ENCODE assay signal across 20 cellular contexts in the genomic region with DNA sequence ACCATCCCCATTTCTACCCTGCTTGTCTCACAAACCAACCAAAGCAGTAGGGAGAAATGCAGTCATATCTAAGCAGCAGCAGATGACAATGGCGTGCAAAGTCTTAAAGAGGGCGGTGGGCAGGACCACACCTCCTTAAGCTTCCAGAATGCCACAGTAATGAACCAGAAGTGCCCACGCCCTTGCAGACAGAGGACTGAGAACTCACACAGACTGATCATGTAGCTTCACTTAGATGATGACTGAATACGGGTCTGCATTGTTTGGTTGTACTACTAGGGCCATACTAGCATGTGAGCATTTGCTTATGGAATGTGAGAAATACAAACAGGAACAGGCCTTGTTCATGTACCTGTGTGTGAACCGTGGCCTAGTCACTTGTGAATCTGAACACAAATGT.
"Had no signal": no experiment of that assay in that cellular context is flagged by ENCODE, and none has a peak within 500 bp of the region (broad histone marks: within the 10 kb centered on the region; RNA-seq: fewer than 3 reads in every experiment).

No MANE protein-coding gene starts in this region.

- H3K4me3 ChIP-seq: PC-9, Peyer's patch, SJCRH30 had no signal

- ATAC-seq: Right ventricle myocardium inferior, SK-N-SH treated with all-trans-retinoic acid at 6 μM for 48 hours had no signal

- H3K36me3 ChIP-seq: Peyer's patch, SJCRH30 had no signal

- H3K4me1 ChIP-seq: Peyer's patch had no signal

- H3K27me3 ChIP-seq: Peyer's patch, SJCRH30 had no signal

- DNase-seq: NCI-H1092, NCI-H1105 treated with DMSO at 0.1 percent for 48 hours, NCI-H1417 treated with DMSO at 0.1 percent for 48 hours, NCI-H146, NCI-H1694 treated with DMSO at 0.1 percent for 48 hours, NCI-H1930, NCI-H2081, NCI-H2107, NCI-H2227 treated with DMSO at 0.1 percent for 48 hours, NCI-H524, NCI-H526 treated with DMSO at 0.1 percent for 48 hours, NCI-H748 treated with DMSO at 0.1 percent for 48 hours, PC-9, Peyer's patch, SHP77 treated with DMSO at 0.1 percent for 48 hours had no signal

- FAIRE-seq: HTR-8/SVneo had no signal

- H3K9me3 ChIP-seq: Peyer's patch had no signal

- H3K27ac ChIP-seq: HL-60, PC-9, Peyer's patch, SJCRH30 had no signal

- H3K4me2 ChIP-seq: PC-9 had no signal

- H2AFZ ChIP-seq: PC-9 had no signal
